Comparison of ENCODE assay signal across 27 cellular contexts in the genomic region with DNA sequence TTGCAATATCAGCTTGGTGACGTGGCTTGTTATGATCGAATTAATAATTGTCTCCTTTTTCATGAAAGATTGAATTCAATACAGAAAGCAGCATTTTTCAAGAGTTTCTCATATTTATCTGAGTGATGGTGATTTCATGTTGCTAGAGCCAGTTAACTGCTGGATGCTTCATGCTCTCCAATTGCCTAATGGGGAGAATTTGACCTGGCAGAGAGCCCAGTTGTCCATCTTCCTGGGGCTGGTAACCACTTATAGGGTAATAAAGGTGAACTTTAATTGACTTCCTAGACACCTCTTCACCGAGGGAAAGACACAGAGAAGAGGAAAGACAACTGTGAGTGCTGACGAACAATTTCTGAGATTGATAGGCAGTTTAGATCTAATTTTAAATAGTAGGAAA.
DNase-seq lines count a peak whose midpoint lies in the region; ATAC-seq, FAIRE-seq and TF ChIP-seq lines count a peak whose summit lies in the region.
"Had no signal": no experiment of that assay in that cellular context is flagged by ENCODE, and none has a peak within 500 bp of the region (broad histone marks: within the 10 kb centered on the region; RNA-seq: fewer than 3 reads in every experiment).

No MANE protein-coding gene starts in this region.

- H3K4me1 Mint-ChIP-seq in neural progenitor cell, result peaks cover 2% of the 10 kb centered on the region
- H3K4me1 Mint-ChIP-seq: activated CD4-positive, alpha-beta memory T cell treated with anti-CD3 and anti-CD28 coated beads, Interleukin-2, amount 10 ng/mL, durations not matched to agents 7 days and 5 days; activated naive CD4-positive, alpha-beta T cell treated with anti-CD3 and anti-CD28 coated beads, Interleukin-2, amount 10 ng/mL, durations not matched to agents 7 days and 5 days; CD4-positive, alpha-beta memory T cell; WTC11 had no signal

- H3F3A ChIP-seq in neural progenitor cell (ENCODE audit: low read depth), result no peaks in the 10 kb centered on the region

- H3K36me3 ChIP-seq in BE2C, result no peaks in the 10 kb centered on the region
- no peaks in the 10 kb centered on the region for H3K36me3 ChIP-seq in neural progenitor cell
- no peaks in the 10 kb centered on the region for H3K36me3 ChIP-seq in effector memory CD4-positive, alpha-beta T cell (ENCODE audit: control insufficient read depth, insufficient read depth, low read length)
- H3K36me3 ChIP-seq: right atrium auricular region had no signal

- DNase-seq in BE2C (peak; percentile 63), DMS153 treated with DMSO at 0.1 percent for 48 hours (lab: John Stamatoyannopoulos, UW; ENCODE audit: unreplicated experiment) (peak; percentile 65), NCI-H1930 (lab: John Stamatoyannopoulos, UW) (peak; percentile 82 to 88), GM12892 (ENCODE audit: insufficient read length) (no peak), neural progenitor cell (ENCODE audit: low spot score) (no peak), HuH-7.5 (ENCODE audit: low spot score) (no peak)
- no peak for DNase-seq in effector memory CD4-positive, alpha-beta T cell
- DNase-seq: activated CD4-positive, alpha-beta memory T cell treated with anti-CD3 and anti-CD28 coated beads, Interleukin-2, amount 10 ng/mL, durations not matched to agents 7 days and 5 days; activated naive CD4-positive, alpha-beta T cell treated with anti-CD3 and anti-CD28 coated beads, Interleukin-2, amount 10 ng/mL, durations not matched to agents 7 days and 5 days; activated T-cell treated with anti-CD3 and anti-CD28 coated beads, Interleukin-2, amount 50 U/mL, for 24 hours; aorta; CD4-positive, alpha-beta memory T cell; DND-41; IMR-90; islet precursor cell; mammary epithelial cell; MM.1S; NCI-H524 treated with DMSO at 0.1 percent for 48 hours; OCI-M1; SHP77 treated with DMSO at 0.1 percent for 48 hours; stimulated activated CD4-positive, alpha-beta T cell treated with anti-CD3 and anti-CD28 coated beads, Interleukin-15, amount 100 ng/mL, for 24 hours; stimulated activated naive B cell treated with anti-CD40 and anti-IgM and Interleukin-4, amounts not matched to agents 10 μg/mL and 1 μg/mL and 100 μg/mL, for 72 hours; T-helper 17 cell had no signal

- no peaks in the 10 kb centered on the region for H4K20me1 ChIP-seq in neural progenitor cell (ENCODE audit: low read depth)

- TF ChIP-seq POLR2A in GM12892 (IDR thresholded peaks at IDR 0.05; ENCODE audit: low read depth, low read length), result no peak

- no peak overlapping the region for H3K4me3 Mint-ChIP-seq in neural progenitor cell
- H3K4me3 Mint-ChIP-seq: activated CD4-positive, alpha-beta memory T cell treated with anti-CD3 and anti-CD28 coated beads, Interleukin-2, amount 10 ng/mL, durations not matched to agents 7 days and 5 days; activated naive CD4-positive, alpha-beta T cell treated with anti-CD3 and anti-CD28 coated beads, Interleukin-2, amount 10 ng/mL, durations not matched to agents 7 days and 5 days; activated T-cell treated with anti-CD3 and anti-CD28 coated beads, Interleukin-2, amount 50 U/mL, for 24 hours; CD4-positive, alpha-beta memory T cell; stimulated activated naive B cell treated with anti-CD40 and anti-IgM and Interleukin-4, amounts not matched to agents 10 μg/mL and 1 μg/mL and 100 μg/mL, for 72 hours; T-helper 17 cell; WTC11 had no signal

- TF ChIP-seq CTCF in BE2C (IDR thresholded peaks at IDR 0.05; ENCODE audit: low read depth, low read length) (no peak), neural progenitor cell (IDR thresholded peaks at IDR 0.05) (no peak)

- no peak overlapping the region for H3K27ac ChIP-seq in neural progenitor cell
- H3K27ac ChIP-seq in effector memory CD4-positive, alpha-beta T cell (ENCODE audit: insufficient read depth, low read length, poor library complexity, severe bottlenecking), result no peak overlapping the region
- H3K27ac ChIP-seq: hepatocyte had no signal

- H3K36me3 Mint-ChIP-seq in neural progenitor cell, result no peaks in the 10 kb centered on the region
- H3K36me3 Mint-ChIP-seq: activated naive CD4-positive, alpha-beta T cell treated with anti-CD3 and anti-CD28 coated beads, Interleukin-2, amount 10 ng/mL, durations not matched to agents 7 days and 5 days; CD4-positive, alpha-beta memory T cell; stimulated activated naive B cell treated with anti-CD40 and anti-IgM and Interleukin-4, amounts not matched to agents 10 μg/mL and 1 μg/mL and 100 μg/mL, for 72 hours; WTC11 had no signal

- H3K4me3 ChIP-seq in BE2C (ENCODE audit: low read depth, low read length), result no peak overlapping the region
- H3K4me3 ChIP-seq in neural progenitor cell, result no peak overlapping the region
- no peak overlapping the region for H3K4me3 ChIP-seq in effector memory CD4-positive, alpha-beta T cell (ENCODE audit: insufficient read depth, low read depth, low read length, poor library complexity, severe bottlenecking)
- H3K4me3 ChIP-seq: hepatocyte, right atrium auricular region had no signal

- no peaks in the 10 kb centered on the region for H3K9me3 Mint-ChIP-seq in neural progenitor cell
- H3K9me3 Mint-ChIP-seq: activated CD4-positive, alpha-beta memory T cell treated with anti-CD3 and anti-CD28 coated beads, Interleukin-2, amount 10 ng/mL, durations not matched to agents 7 days and 5 days; activated naive CD4-positive, alpha-beta T cell treated with anti-CD3 and anti-CD28 coated beads, Interleukin-2, amount 10 ng/mL, durations not matched to agents 7 days and 5 days; activated T-cell treated with anti-CD3 and anti-CD28 coated beads, Interleukin-2, amount 50 U/mL, for 24 hours; CD4-positive, alpha-beta memory T cell; stimulated activated naive B cell treated with anti-CD40 and anti-IgM and Interleukin-4, amounts not matched to agents 10 μg/mL and 1 μg/mL and 100 μg/mL, for 72 hours; WTC11 had no signal

- H3K9me3 ChIP-seq in BE2C (no peaks in the 10 kb centered on the region), neural progenitor cell (ENCODE audit: low read depth) (no peaks in the 10 kb centered on the region)
- H3K9me3 ChIP-seq in effector memory CD4-positive, alpha-beta T cell (ENCODE audit: control insufficient read depth, low read length), result no peaks in the 10 kb centered on the region
- H3K9me3 ChIP-seq: right atrium auricular region had no signal

- ATAC-seq in SK-N-SH treated with all-trans-retinoic acid at 6 μM for 48 hours, result no peak
- ATAC-seq: stimulated activated naive B cell treated with anti-CD40 and anti-IgM and Interleukin-4, amounts not matched to agents 10 μg/mL and 1 μg/mL and 100 μg/mL, for 72 hours; T-helper 17 cell; WTC11 had no signal

- FAIRE-seq in GM12892 (lab: Jason Lieb, UNC), result no peak

- H3K27me3 ChIP-seq in BE2C, result no peaks in the 10 kb centered on the region
- H3K27me3 ChIP-seq in neural progenitor cell, result no peaks in the 10 kb centered on the region
- H3K27me3 ChIP-seq in effector memory CD4-positive, alpha-beta T cell (replicated peaks; ENCODE audit: control insufficient read depth, insufficient read depth, low read length, poor library complexity, severe bottlenecking), result no peaks in the 10 kb centered on the region
- H3K27me3 ChIP-seq: right atrium auricular region had no signal

- H3K27me3 Mint-ChIP-seq in neural progenitor cell (ENCODE audit: insufficient read depth, low read depth), result peaks cover 2% of the 10 kb centered on the region

- H3K4me2 ChIP-seq in neural progenitor cell, result no peak overlapping the region

- H3K4me1 ChIP-seq in BE2C, result no peaks in the 10 kb centered on the region; the same call in 1 of the 2 replicates
- no peaks in the 10 kb centered on the region for H3K4me1 ChIP-seq in neural progenitor cell
- H3K4me1 ChIP-seq in effector memory CD4-positive, alpha-beta T cell (ENCODE audit: control insufficient read depth, insufficient read depth, low read length, poor library complexity, severe bottlenecking), result no peaks in the 10 kb centered on the region

- no peaks in the 10 kb centered on the region for H3K79me2 ChIP-seq in neural progenitor cell (ENCODE audit: low read depth)
- H3K79me2 ChIP-seq: hepatocyte had no signal

- no peak overlapping the region for H2AFZ ChIP-seq in neural progenitor cell (replicated peaks)
- H2AFZ ChIP-seq: hepatocyte had no signal

- H3K27ac Mint-ChIP-seq in neural progenitor cell, result no peak overlapping the region
- H3K27ac Mint-ChIP-seq: activated CD4-positive, alpha-beta memory T cell treated with anti-CD3 and anti-CD28 coated beads, Interleukin-2, amount 10 ng/mL, durations not matched to agents 7 days and 5 days; activated naive CD4-positive, alpha-beta T cell treated with anti-CD3 and anti-CD28 coated beads, Interleukin-2, amount 10 ng/mL, durations not matched to agents 7 days and 5 days; activated T-cell treated with anti-CD3 and anti-CD28 coated beads, Interleukin-2, amount 50 U/mL, for 24 hours; CD4-positive, alpha-beta memory T cell; stimulated activated naive B cell treated with anti-CD40 and anti-IgM and Interleukin-4, amounts not matched to agents 10 μg/mL and 1 μg/mL and 100 μg/mL, for 72 hours; T-helper 17 cell; WTC11 had no signal

- no peak overlapping the region for H3K9ac ChIP-seq in neural progenitor cell

TF ChIP-seq in SK-N-SH treated with all-trans-retinoic acid at 6 μM for 48 hours, 23 proteins besides CTCF, POLR2A, EP300 and RAD21 (continues in another document):
- peak; percentile 94 for TF ChIP-seq ISL1 (CRISPR knock-in tag; IDR thresholded peaks at IDR 0.05)
- TF ChIP-seq GLIS3 (CRISPR knock-in tag; IDR thresholded peaks at IDR 0.05), result no peak
- no peak for TF ChIP-seq ARNTL (CRISPR knock-in tag; IDR thresholded peaks at IDR 0.05; ENCODE audit: borderline replicate concordance, low read depth)
- TF ChIP-seq CSRNP3 (CRISPR knock-in tag; IDR thresholded peaks at IDR 0.05), result no peak

Comparison
In these comparisons a context has a peak if more than half of its experiments do, and no peak if none do; other contexts are left out.
1. DNase-seq: peak in BE2C (single experiment), DMS153 treated with DMSO at 0.1 percent for 48 hours (single experiment) and NCI-H1930 (2 of 2); none in GM12892 (single experiment), neural progenitor cell (single experiment), effector memory CD4-positive, alpha-beta T cell (0 of 3) and HuH-7.5 (single experiment).